ENCODE assay signal across 12 cellular contexts in genomic region chr1:150609726-150610125, GRCh38. TPM values are rescaled to one million over a fixed set of nuclear protein-coding genes. Genes with fewer than 3 reads are reported as not detected.
DNase-seq lines count a peak whose midpoint lies in the region; ATAC-seq and TF ChIP-seq lines count a peak whose summit lies in the region.
"Had no signal": no experiment of that assay in that cellular context is flagged by ENCODE, and none has a peak within 500 bp of the region (broad histone marks: within the 10 kb centered on the region; RNA-seq: fewer than 3 reads in every experiment).

No MANE protein-coding gene starts in this region.

- H3K14ac ChIP-seq in neuronal stem cell (ENCODE audit: low read length), result no peak overlapping the region

- no peak overlapping the region for H3K27ac ChIP-seq in CD4-positive, alpha-beta T cell (ENCODE audit: low read depth, low read length)
- H3K27ac ChIP-seq in SU-DHL-6 (ENCODE audit: low read depth, low read length) (peak overlapping the region; percentile 94), esophagus squamous epithelium (peak overlapping the region; percentile 81 to 91 (median 88)), neuronal stem cell (replicated peaks; ENCODE audit: low read length) (peak overlapping the region; percentile 62)

- intact Hi-C loops in CD4-positive, alpha-beta T cell (cut with DNase I, micrococcal nuclease), result loop anchor here in 1 of 2 experiments (2.0 kb wide), 1 partner anchor 47 kb away; no protein-coding TSS in a partner anchor
- intact Hi-C loops in esophagus squamous epithelium (cut with DNase I), result no loop called here

- no peak overlapping the region for H2BK5ac ChIP-seq in neuronal stem cell (ENCODE audit: low read length)

- no peaks in the 10 kb centered on the region for H3K9me3 Mint-ChIP-seq in CD4-positive, alpha-beta T cell
- H3K9me3 Mint-ChIP-seq: stimulated activated memory B cell treated with anti-CD40 and anti-IgM and Interleukin-4, amounts not matched to agents 10 μg/mL and 1 μg/mL and 100 μg/mL, for 72 hours had no signal

- no peak overlapping the region for H3K9ac ChIP-seq in SU-DHL-6 (ENCODE audit: low read length)
- H3K9ac ChIP-seq in neuronal stem cell (ENCODE audit: low read depth, low read length, poor library complexity), result no peak overlapping the region

- no peak for TF ChIP-seq POLR2A in esophagus squamous epithelium (IDR thresholded peaks at IDR 0.05)

- H3K27ac Mint-ChIP-seq in CD4-positive, alpha-beta T cell, result peak overlapping the region; percentile 12
- H3K27ac Mint-ChIP-seq: stimulated activated memory B cell treated with anti-CD40 and anti-IgM and Interleukin-4, amounts not matched to agents 10 μg/mL and 1 μg/mL and 100 μg/mL, for 72 hours had no signal

- H4K8ac ChIP-seq in neuronal stem cell (ENCODE audit: low read depth, low read length), result no peak overlapping the region

- H2BK12ac ChIP-seq in neuronal stem cell (ENCODE audit: low read length), result no peak overlapping the region

- peaks cover 32% of the 10 kb centered on the region for H3K4me1 Mint-ChIP-seq in CD4-positive, alpha-beta T cell (ENCODE audit: low read depth)

- no peak overlapping the region for H3K23ac ChIP-seq in neuronal stem cell (ENCODE audit: low read depth, low read length, poor library complexity)

- no peak for ATAC-seq in CD4-positive, alpha-beta T cell (ENCODE audit: poor library complexity)
- ATAC-seq in HG03442 (IDR thresholded peaks at IDR 0.05; ENCODE audit: unreplicated experiment), result no peak
- ATAC-seq: stimulated activated memory B cell treated with anti-CD40 and anti-IgM and Interleukin-4, amounts not matched to agents 10 μg/mL and 1 μg/mL and 100 μg/mL, for 72 hours had no signal

- H3K36me3 Mint-ChIP-seq in CD4-positive, alpha-beta T cell (ENCODE audit: low read depth), result peaks cover 16% of the 10 kb centered on the region

- TF ChIP-seq CTCF in CD4-positive, alpha-beta T cell (IDR thresholded peaks at IDR 0.05), result no peak
- no peak for TF ChIP-seq CTCF in SU-DHL-6 (IDR thresholded peaks at IDR 0.05; ENCODE audit: insufficient read depth, low read length, poor library complexity, severe bottlenecking)
- TF ChIP-seq CTCF in esophagus squamous epithelium (IDR thresholded peaks at IDR 0.05), result no peak

- CTCF ChIA-PET in CD4-positive, alpha-beta T cell (lab: Charles Lee), result interaction anchor here (1.2 to 3.6 kb wide), 3 partner anchors 11 to 50 kb away, joined by 4 to 18 read pairs (median 4); partner anchors contain the start of gene MCL1

- no peaks in the 10 kb centered on the region for H4K20me1 ChIP-seq in SU-DHL-6 (ENCODE audit: low read depth, low read length)

- H2AFZ ChIP-seq in SU-DHL-6 (ENCODE audit: low read depth, low read length, severe bottlenecking), result no peak overlapping the region
- no peak overlapping the region for H2AFZ ChIP-seq in neuronal stem cell (ENCODE audit: low read length)

- H2BK120ac ChIP-seq in neuronal stem cell (ENCODE audit: low read depth, low read length), result no peak overlapping the region

- no peak overlapping the region for H3K18ac ChIP-seq in neuronal stem cell (ENCODE audit: low read length)

- H3K4ac ChIP-seq in neuronal stem cell (ENCODE audit: low read length), result no peak overlapping the region

- H3K27me3 Mint-ChIP-seq in CD4-positive, alpha-beta T cell, result no peaks in the 10 kb centered on the region
- H3K27me3 Mint-ChIP-seq: stimulated activated memory B cell treated with anti-CD40 and anti-IgM and Interleukin-4, amounts not matched to agents 10 μg/mL and 1 μg/mL and 100 μg/mL, for 72 hours had no signal

- H3K36me3 ChIP-seq in SU-DHL-6 (ENCODE audit: low read length) (no peaks in the 10 kb centered on the region), esophagus squamous epithelium (peaks cover 0 to 22% (median 0%) of the 10 kb centered on the region in 3 donors), neuronal stem cell (replicated peaks in 1 of 2; ENCODE audit: control insufficient read depth in 2 of 2, insufficient read depth in 2 of 2, low read length in 2 of 2) (peaks cover 2 to 22% of the 10 kb centered on the region in 2 donors)

- no peaks in the 10 kb centered on the region for H3K9me3 ChIP-seq in CD4-positive, alpha-beta T cell (ENCODE audit: control insufficient read depth, low read length)
- H3K9me3 ChIP-seq in SU-DHL-6 (ENCODE audit: insufficient read depth, low read length) (no peaks in the 10 kb centered on the region), esophagus squamous epithelium (no peaks in the 10 kb centered on the region), neuronal stem cell (replicated peaks in 1 of 2; ENCODE audit: control insufficient read depth in 2 of 2, insufficient read depth in 1 of 2, low read depth in 1 of 2, low read length in 2 of 2) (no peaks in the 10 kb centered on the region)

- POLR2A ChIA-PET in CD4-positive, alpha-beta T cell (lab: Charles Lee), result interaction anchor here (1.2 to 2.1 kb wide), 3 partner anchors 19 to 49 kb away, joined by 4 to 7 read pairs (median 6); partner anchors contain the start of genes ENSA and MCL1

- H3K4me2 ChIP-seq in SU-DHL-6 (ENCODE audit: low read depth, low read length, poor library complexity, severe bottlenecking) (no peak overlapping the region), neuronal stem cell (ENCODE audit: insufficient read depth, low read length, poor library complexity, severe bottlenecking) (no peak overlapping the region)

- H2BK15ac ChIP-seq in neuronal stem cell (ENCODE audit: low read length), result no peak overlapping the region

- peaks cover 36% of the 10 kb centered on the region for H3F3A ChIP-seq in SU-DHL-6 (ENCODE audit: insufficient read depth)

- peaks cover 5% of the 10 kb centered on the region; the same call in 1 of the 2 replicates for H3K79me2 ChIP-seq in SU-DHL-6 (ENCODE audit: insufficient read depth, low read length)

- DNase-seq in CD4-positive, alpha-beta T cell, result no peak
- DNase-seq in esophagus squamous epithelium (lab: John Stamatoyannopoulos, UW) (no peak), neuronal stem cell (ENCODE audit: low spot score) (no peak), AML-193 (lab: John Stamatoyannopoulos, UW) (no peak), NAMALWA (ENCODE audit: low spot score) (no peak), NCI-H1048 (lab: John Stamatoyannopoulos, UW) (no peak)
- DNase-seq: activated CD4-positive, alpha-beta T cell treated with anti-CD3 and anti-CD28 coated beads, Interleukin-2, amount 50 U/mL, for 4 hours; EL; NCI-H774 had no signal

- H3K79me1 ChIP-seq in neuronal stem cell (ENCODE audit: low read depth, low read length), result no peaks in the 10 kb centered on the region

- no peak overlapping the region for H4K91ac ChIP-seq in neuronal stem cell (ENCODE audit: low read depth, low read length, poor library complexity)

- no peak overlapping the region for H3K4me3 Mint-ChIP-seq in CD4-positive, alpha-beta T cell
- H3K4me3 Mint-ChIP-seq: stimulated activated memory B cell treated with anti-CD40 and anti-IgM and Interleukin-4, amounts not matched to agents 10 μg/mL and 1 μg/mL and 100 μg/mL, for 72 hours had no signal

- no peaks in the 10 kb centered on the region for H3K27me3 ChIP-seq in CD4-positive, alpha-beta T cell (ENCODE audit: control insufficient read depth, insufficient read depth, low read length)
- H3K27me3 ChIP-seq in SU-DHL-6 (ENCODE audit: low read length) (no peaks in the 10 kb centered on the region), esophagus squamous epithelium (no peaks in the 10 kb centered on the region), neuronal stem cell (ENCODE audit: control insufficient read depth in 3 of 3, insufficient read depth in 3 of 3, low read depth in 1 of 3, low read length in 3 of 3) (no peaks in the 10 kb centered on the region)

- H3K9me2 ChIP-seq in SU-DHL-6 (replicated peaks; ENCODE audit: insufficient read depth, low read length), result no peaks in the 10 kb centered on the region

- no peak overlapping the region for H2AK5ac ChIP-seq in neuronal stem cell (ENCODE audit: low read depth, low read length)

- no peak overlapping the region for H3K4me3 ChIP-seq in SU-DHL-6 (ENCODE audit: insufficient read depth, low read length, poor library complexity, severe bottlenecking)
- no peak overlapping the region for H3K4me3 ChIP-seq in esophagus squamous epithelium
- H3K4me3 ChIP-seq in neuronal stem cell (ENCODE audit: low read length in 2 of 2), result no peak overlapping the region

- H3K4me1 ChIP-seq in esophagus squamous epithelium (peaks cover 45 to 65% (median 53%) of the 10 kb centered on the region in 3 donors), neuronal stem cell (ENCODE audit: control insufficient read depth in 2 of 2, insufficient read depth in 1 of 2, low read depth in 1 of 2, low read length in 2 of 2) (peaks cover 7 to 23% of the 10 kb centered on the region in 2 donors)

- 37 to 66% methylated on average over 2 of the region's 2 CpGs for WGBS in esophagus squamous epithelium, 2 donors
- WGBS in neuronal stem cell (ENCODE audit: extremely low coverage in 2 of 2, insufficient read length in 2 of 2, insufficient replicate concordance in 1 of 2), 2 donors, result no CpG with 5 or more reads among the region's 2 CpGs

RNA-seq across cellular contexts. Expression of gene ENSA, which starts 19.7 kb away (rescaled TPM):
- total RNA-seq in CD4-positive, alpha-beta T cell, result 100 to 1,000 TPM; 132 to 137 TPM
- 100 to 1,000 TPM; 179 to 377 (median 344) TPM for total RNA-seq in esophagus squamous epithelium
- polyA plus RNA-seq in neuronal stem cell (2013, experiment 1 of 2), result 91.3 TPM
- polyA plus RNA-seq in neuronal stem cell (2013, experiment 2 of 2), result 90.6 TPM

RNA-seq across cellular contexts. Expression of gene MCL1, which starts 30.3 kb away (rescaled TPM):
- 100 to 1,000 TPM; 737 to 747 TPM for total RNA-seq in CD4-positive, alpha-beta T cell
- 100 to 1,000 TPM; 167 to 256 (median 216) TPM for total RNA-seq in esophagus squamous epithelium
- polyA plus RNA-seq in neuronal stem cell (2013, experiment 1 of 2), result 117 TPM
- polyA plus RNA-seq in neuronal stem cell (2013, experiment 2 of 2), result 117 TPM
